In the genomic region with DNA sequence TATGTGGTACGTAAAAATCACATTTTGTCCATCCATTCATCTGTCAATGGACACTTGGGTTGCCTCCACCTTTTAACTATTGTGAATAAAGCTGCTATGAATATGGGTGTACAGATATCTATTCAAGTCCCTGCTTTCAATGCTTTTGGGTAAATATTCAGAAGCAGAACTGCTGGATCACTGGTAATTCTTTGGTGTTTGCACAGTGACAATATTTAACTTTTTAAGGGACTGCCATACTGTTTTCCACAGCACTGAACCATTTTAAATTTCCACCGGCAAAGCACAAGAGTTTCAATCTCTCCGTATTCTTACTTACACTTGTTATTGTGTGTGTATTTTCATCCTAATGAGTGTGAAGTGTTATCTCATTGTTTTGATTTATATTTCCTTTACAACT, we compare ENCODE assay signal across 25 cellular contexts.
"Had no signal": no experiment of that assay in that cellular context is flagged by ENCODE, and none has a peak within 500 bp of the region (broad histone marks: within the 10 kb centered on the region; RNA-seq: fewer than 3 reads in every experiment).

No MANE protein-coding gene starts in this region.

- H3K9ac ChIP-seq: neural progenitor cell had no signal

- H3K27ac ChIP-seq: heart right ventricle, neural progenitor cell, ovary, right atrium auricular region, skin epidermis, suprapubic skin, thoracic aorta, tibial artery, upper lobe of right lung had no signal

- H3K27me3 ChIP-seq: heart right ventricle, neural progenitor cell, ovary, right atrium auricular region, suprapubic skin, tibial artery, upper lobe of right lung had no signal

- FAIRE-seq: urothelium cell line had no signal

- H3K36me3 ChIP-seq: heart right ventricle, neural progenitor cell, ovary, right atrium auricular region, suprapubic skin, thoracic aorta, tibial artery, upper lobe of right lung had no signal

- DNase-seq: heart right ventricle; hypothalamus; immature natural killer cell; islet precursor cell; left ventricle myocardium superior; mesendoderm; naive B cell; natural killer cell; nephron progenitor cell; ovary; stimulated activated CD4-positive, alpha-beta T cell treated with anti-CD3 and anti-CD28 coated beads, Interleukin-12 subunit alpha, Interleukin-12 subunit beta, amount 100 ng/mL, for 4 hours; stimulated activated CD4-positive, alpha-beta T cell treated with anti-CD3 and anti-CD28 coated beads, Interleukin-15, amount 100 ng/mL, for 24 hours; stimulated activated CD4-positive, alpha-beta T cell treated with anti-CD3 and anti-CD28 coated beads, Interleukin-2, amount 100 ng/mL, for 24 hours; stimulated activated CD4-positive, alpha-beta T cell treated with anti-CD3 and anti-CD28 coated beads, Interleukin-4, amount 100 ng/mL, for 1 hour; stimulated activated naive CD4-positive, alpha-beta T cell; tibial artery; trophoblast cell; upper lobe of right lung had no signal

- H3K9me3 ChIP-seq: heart right ventricle, ovary, right atrium auricular region, suprapubic skin, thoracic aorta, tibial artery, upper lobe of right lung had no signal

- H3K4me1 ChIP-seq: suprapubic skin, tibial artery, upper lobe of right lung had no signal

- H3K4me3 ChIP-seq: heart right ventricle, lung, neural progenitor cell, ovary, right atrium auricular region, skin epidermis, suprapubic skin, thoracic aorta, tibial artery, upper lobe of right lung had no signal
